Comparison of ENCODE assay signal across 13 cellular contexts in the genomic region with DNA sequence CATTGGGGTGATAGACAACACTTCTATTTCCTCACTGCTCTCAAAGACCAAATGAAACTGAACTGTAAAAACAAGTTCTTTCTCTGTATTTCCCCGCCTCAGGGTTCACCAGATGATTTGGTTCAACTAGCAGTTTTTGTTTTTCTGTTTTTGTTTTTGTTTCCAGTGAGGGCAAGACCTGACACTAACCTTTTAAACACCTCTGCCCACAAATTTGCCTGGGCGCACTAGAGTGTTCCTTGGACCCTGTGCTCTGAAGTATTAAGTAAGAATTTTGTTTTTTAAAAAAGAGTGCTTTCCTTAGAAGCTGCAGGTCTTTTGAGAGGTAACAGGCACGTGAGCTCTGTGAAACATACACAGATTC.
DNase-seq lines count a peak whose midpoint lies in the region; ATAC-seq and TF ChIP-seq lines count a peak whose summit lies in the region.
"Had no signal": no experiment of that assay in that cellular context is flagged by ENCODE, and none has a peak within 500 bp of the region (broad histone marks: within the 10 kb centered on the region; RNA-seq: fewer than 3 reads in every experiment).

No MANE protein-coding gene starts in this region.

- no peaks in the 10 kb centered on the region for H3K9me3 Mint-ChIP-seq in stimulated activated effector memory CD8-positive, alpha-beta T cell treated with anti-CD3 and anti-CD28 coated beads, Interleukin-12 subunit alpha, Interleukin-12 subunit beta, amount 100 ng/mL, for 72 hours
- H3K9me3 Mint-ChIP-seq: CD4-positive, alpha-beta T cell; T-cell had no signal

- H3K4me3 Mint-ChIP-seq in stimulated activated effector memory CD8-positive, alpha-beta T cell treated with anti-CD3 and anti-CD28 coated beads, Interleukin-12 subunit alpha, Interleukin-12 subunit beta, amount 100 ng/mL, for 72 hours: peak overlapping the region; percentile 51

- H3K27ac ChIP-seq in VCaP: peak overlapping the region; percentile 63; the same call in 1 of the 2 replicates
- H3K27ac ChIP-seq: BLaER1 treated with 17β-estradiol and CSF1 and Interleukin-3, amounts not matched to agents 10 nM and 100 nM; RWPE1 had no signal

- H3K36me3 Mint-ChIP-seq in stimulated activated effector memory CD8-positive, alpha-beta T cell treated with anti-CD3 and anti-CD28 coated beads, Interleukin-12 subunit alpha, Interleukin-12 subunit beta, amount 100 ng/mL, for 72 hours: no peaks in the 10 kb centered on the region
- H3K36me3 Mint-ChIP-seq: T-cell had no signal

- no peak for TF ChIP-seq POLR2A in GM18505 (IDR thresholded peaks at IDR 0.05; ENCODE audit: borderline replicate concordance, extremely low read depth, insufficient read depth, insufficient read length)

- ATAC-seq in GM18520 (IDR thresholded peaks at IDR 0.05; ENCODE audit: unreplicated experiment) (peak; percentile 63), HG02852 (IDR thresholded peaks at IDR 0.05; ENCODE audit: unreplicated experiment) (peak; percentile 15), GM18505 (IDR thresholded peaks at IDR 0.05; ENCODE audit: unreplicated experiment) (no peak), GM18873 (IDR thresholded peaks at IDR 0.05; ENCODE audit: low FRiP score, unreplicated experiment) (no peak)
- ATAC-seq in stimulated activated effector memory CD8-positive, alpha-beta T cell treated with anti-CD3 and anti-CD28 coated beads, Interleukin-12 subunit alpha, Interleukin-12 subunit beta, amount 100 ng/mL, for 72 hours: no peak

- no peak for TF ChIP-seq CTCF in VCaP (conservative IDR thresholded peaks at IDR 0.05)

- H3K27ac Mint-ChIP-seq in stimulated activated effector memory CD8-positive, alpha-beta T cell treated with anti-CD3 and anti-CD28 coated beads, Interleukin-12 subunit alpha, Interleukin-12 subunit beta, amount 100 ng/mL, for 72 hours: no peak overlapping the region
- H3K27ac Mint-ChIP-seq: CD4-positive, alpha-beta T cell; T-cell had no signal

- peaks cover 14% of the 10 kb centered on the region for H3K4me1 Mint-ChIP-seq in stimulated activated effector memory CD8-positive, alpha-beta T cell treated with anti-CD3 and anti-CD28 coated beads, Interleukin-12 subunit alpha, Interleukin-12 subunit beta, amount 100 ng/mL, for 72 hours

- DNase-seq in stimulated activated effector memory CD8-positive, alpha-beta T cell treated with anti-CD3 and anti-CD28 coated beads, Interleukin-12 subunit alpha, Interleukin-12 subunit beta, amount 100 ng/mL, for 72 hours (ENCODE audit: low spot score in 2 of 2): no peak
- DNase-seq in D341Med (ENCODE audit: low spot score): no peak
- DNase-seq: GOT3, NCI-H1048 had no signal

Comparison
In these comparisons a context has a peak if more than half of its experiments do, and no peak if none do; other contexts are left out.
1. ATAC-seq: peak in GM18520 (single experiment) and HG02852 (single experiment); none in stimulated activated effector memory CD8-positive, alpha-beta T cell treated with anti-CD3 and anti-CD28 coated beads, Interleukin-12 subunit alpha, Interleukin-12 subunit beta, amount 100 ng/mL, for 72 hours (single experiment), GM18505 (single experiment) and GM18873 (single experiment).